Comparison of ENCODE assay signal across 8 cellular contexts in genomic region chr5:140115186-140115500, GRCh38. TPM values are rescaled to one million over a fixed set of nuclear protein-coding genes. Genes with fewer than 3 reads are reported as not detected.
DNase-seq lines count a peak whose midpoint lies in the region; ATAC-seq, FAIRE-seq and TF ChIP-seq lines count a peak whose summit lies in the region.

No MANE protein-coding gene starts in this region.

- no peaks in the 10 kb centered on the region for H3K36me3 ChIP-seq in keratinocyte (ENCODE audit: control insufficient read depth in 2 of 2, extremely low read depth in 1 of 2, insufficient read depth in 2 of 2, low read length in 2 of 2)
- H3K36me3 ChIP-seq in suprapubic skin: no peaks in the 10 kb centered on the region

- no peak for DNase-seq in T-helper 2 cell treated with Interferon-gamma antibody and Interleukin-4, amounts not matched to agents 5 μg/mL and 100 μg/mL, for 36 hours (ENCODE audit: low spot score)
- DNase-seq in T-helper 2 cell (no peak), keratinocyte (ENCODE audit: low read depth, low spot score) (no peak), suprapubic skin (ENCODE audit: low spot score in 2 of 2) (no peak), T-helper 9 cell (no peak)
- DNase-seq in activated T-helper 2 cell treated with anti-CD3 and anti-CD28 coated beads, Interferon-gamma antibody, Interleukin-2, Interleukin-4, amounts not matched to agents 10 μg/mL and 5 μg/mL and 100 μg/mL, durations not matched to agents 14 hours and 24 hours and 36 hours (ENCODE audit: low spot score): no peak

- H3K9ac ChIP-seq in keratinocyte (ENCODE audit: control insufficient read depth, extremely low read depth, insufficient read depth, low read length): peak overlapping the region; percentile 83

- no peak for ATAC-seq in GM21381 (IDR thresholded peaks at IDR 0.05; ENCODE audit: unreplicated experiment)
- no peak for ATAC-seq in GM19455 (IDR thresholded peaks at IDR 0.05; ENCODE audit: unreplicated experiment)

- H3K4me3 Mint-ChIP-seq in T-helper 2 cell treated with Interferon-gamma antibody and Interleukin-4, amounts not matched to agents 5 μg/mL and 100 μg/mL, for 36 hours: peak overlapping the region; percentile 95
- peak overlapping the region; percentile 92 for H3K4me3 Mint-ChIP-seq in activated T-helper 2 cell treated with anti-CD3 and anti-CD28 coated beads, Interferon-gamma antibody, Interleukin-2, Interleukin-4, amounts not matched to agents 10 μg/mL and 5 μg/mL and 100 μg/mL, durations not matched to agents 14 hours and 24 hours and 36 hours (ENCODE audit: low read depth)

- peak overlapping the region; percentile 35 for H3K27ac ChIP-seq in keratinocyte (ENCODE audit: control insufficient read depth, insufficient read depth, low read length)
- H3K27ac ChIP-seq in suprapubic skin: peak overlapping the region; percentile 96

- WGBS in suprapubic skin: 37% methylated on average over 1 of the region's 1 CpG

- H3K79me2 ChIP-seq in keratinocyte (ENCODE audit: control insufficient read depth, insufficient read depth, low read length): peaks cover 72% of the 10 kb centered on the region

- H3K9me3 ChIP-seq in keratinocyte (ENCODE audit: control insufficient read depth, low read depth, low read length) (no peaks in the 10 kb centered on the region), suprapubic skin (no peaks in the 10 kb centered on the region)

- peaks cover 52% of the 10 kb centered on the region for H3K4me1 Mint-ChIP-seq in T-helper 2 cell treated with Interferon-gamma antibody and Interleukin-4, amounts not matched to agents 5 μg/mL and 100 μg/mL, for 36 hours (ENCODE audit: low read depth)
- H3K4me1 Mint-ChIP-seq in activated T-helper 2 cell treated with anti-CD3 and anti-CD28 coated beads, Interferon-gamma antibody, Interleukin-2, Interleukin-4, amounts not matched to agents 10 μg/mL and 5 μg/mL and 100 μg/mL, durations not matched to agents 14 hours and 24 hours and 36 hours (ENCODE audit: low read depth): peaks cover 40% of the 10 kb centered on the region

- no peaks in the 10 kb centered on the region for H4K20me1 ChIP-seq in keratinocyte (ENCODE audit: control insufficient read depth, extremely low read depth, insufficient read depth, low read length)

- H3K9me3 Mint-ChIP-seq in T-helper 2 cell treated with Interferon-gamma antibody and Interleukin-4, amounts not matched to agents 5 μg/mL and 100 μg/mL, for 36 hours: no peaks in the 10 kb centered on the region
- no peaks in the 10 kb centered on the region for H3K9me3 Mint-ChIP-seq in activated T-helper 2 cell treated with anti-CD3 and anti-CD28 coated beads, Interferon-gamma antibody, Interleukin-2, Interleukin-4, amounts not matched to agents 10 μg/mL and 5 μg/mL and 100 μg/mL, durations not matched to agents 14 hours and 24 hours and 36 hours

- intact Hi-C loops in activated T-helper 2 cell treated with anti-CD3 and anti-CD28 coated beads, Interferon-gamma antibody, Interleukin-2, Interleukin-4, amounts not matched to agents 10 μg/mL and 5 μg/mL and 100 μg/mL, durations not matched to agents 14 hours and 24 hours and 36 hours (cut with micrococcal nuclease): loop anchor here (1.0 to 2.0 kb wide), 3 partner anchors 8 to 60 kb away; partner anchors contain the start of gene CYSTM1

- peaks cover 11% of the 10 kb centered on the region for H3K4me1 ChIP-seq in keratinocyte (ENCODE audit: control insufficient read depth, extremely low read depth, insufficient read depth, low read length)
- H3K4me1 ChIP-seq in suprapubic skin: peaks cover 59% of the 10 kb centered on the region

- no peaks in the 10 kb centered on the region for H3K27me3 ChIP-seq in keratinocyte (ENCODE audit: control insufficient read depth, extremely low read depth, insufficient read depth, low read length)
- H3K27me3 ChIP-seq in suprapubic skin: no peaks in the 10 kb centered on the region

- peak overlapping the region; percentile 87 for H3K27ac Mint-ChIP-seq in T-helper 2 cell treated with Interferon-gamma antibody and Interleukin-4, amounts not matched to agents 5 μg/mL and 100 μg/mL, for 36 hours
- H3K27ac Mint-ChIP-seq in activated T-helper 2 cell treated with anti-CD3 and anti-CD28 coated beads, Interferon-gamma antibody, Interleukin-2, Interleukin-4, amounts not matched to agents 10 μg/mL and 5 μg/mL and 100 μg/mL, durations not matched to agents 14 hours and 24 hours and 36 hours: peak overlapping the region; percentile 79

- no peak for TF ChIP-seq EP300 in suprapubic skin (IDR thresholded peaks at IDR 0.05)

- peaks cover 25% of the 10 kb centered on the region for H3K27me3 Mint-ChIP-seq in T-helper 2 cell treated with Interferon-gamma antibody and Interleukin-4, amounts not matched to agents 5 μg/mL and 100 μg/mL, for 36 hours (ENCODE audit: low read depth)
- peaks cover 16% of the 10 kb centered on the region for H3K27me3 Mint-ChIP-seq in activated T-helper 2 cell treated with anti-CD3 and anti-CD28 coated beads, Interferon-gamma antibody, Interleukin-2, Interleukin-4, amounts not matched to agents 10 μg/mL and 5 μg/mL and 100 μg/mL, durations not matched to agents 14 hours and 24 hours and 36 hours (ENCODE audit: low read depth)

- H2AFZ ChIP-seq in keratinocyte (ENCODE audit: control insufficient read depth, low read length): no peak overlapping the region

- no peak for FAIRE-seq in keratinocyte (lab: Jason Lieb, UNC)

- TF ChIP-seq CTCF in keratinocyte (optimal IDR thresholded peaks at IDR 0.05 in 1 of 3, IDR thresholded peaks at IDR 0.05 in 1 of 3, conservative IDR thresholded peaks at IDR 0.05 in 1 of 3; ENCODE audit: extremely low read depth in 1 of 3, insufficient read depth in 2 of 3, low read length in 3 of 3) (no peak), suprapubic skin (IDR thresholded peaks at IDR 0.05) (no peak)

- H3K36me3 Mint-ChIP-seq in T-helper 2 cell treated with Interferon-gamma antibody and Interleukin-4, amounts not matched to agents 5 μg/mL and 100 μg/mL, for 36 hours (ENCODE audit: low read depth): peaks cover 11% of the 10 kb centered on the region
- H3K36me3 Mint-ChIP-seq in activated T-helper 2 cell treated with anti-CD3 and anti-CD28 coated beads, Interferon-gamma antibody, Interleukin-2, Interleukin-4, amounts not matched to agents 10 μg/mL and 5 μg/mL and 100 μg/mL, durations not matched to agents 14 hours and 24 hours and 36 hours (ENCODE audit: low read depth): peaks cover 13% of the 10 kb centered on the region

- peak overlapping the region; percentile 79 for H3K4me2 ChIP-seq in keratinocyte (ENCODE audit: control insufficient read depth, extremely low read depth, insufficient read depth, low read depth, low read length)

- dilution Hi-C loops in keratinocyte (cut with MboI; ENCODE audit: extremely low pct_ligation_motif_present, low sequenced_read_pairs): no loop called here

- no peak for TF ChIP-seq POLR2A in suprapubic skin (IDR thresholded peaks at IDR 0.05)

- H3K4me3 ChIP-seq in keratinocyte (ENCODE audit: control insufficient read depth in 2 of 3, extremely low read depth in 1 of 3, insufficient read depth in 2 of 3, low read depth in 1 of 3, low read length in 3 of 3): peak overlapping the region; percentile 58 to 80 (median 62)
- H3K4me3 ChIP-seq in suprapubic skin: peak overlapping the region; percentile 92

- H3K9me1 ChIP-seq in keratinocyte (ENCODE audit: control insufficient read depth, extremely low read depth, insufficient read depth, low read length): no peaks in the 10 kb centered on the region

RNA-seq across cellular contexts. Expression of gene PURA, which starts 1.2 kb away (rescaled TPM):
- 10.8 and 11.0 TPM in 2 replicates for total RNA-seq in activated T-helper 2 cell treated with anti-CD3 and anti-CD28 coated beads, Interferon-gamma antibody, Interleukin-2, Interleukin-4, amounts not matched to agents 10 μg/mL and 5 μg/mL and 100 μg/mL, durations not matched to agents 14 hours and 24 hours and 36 hours
- 2.2 to 4.1 TPM (median 3.0 TPM) in 3 replicates for polyA plus RNA-seq in keratinocyte
- polyA plus RNA-seq in keratinocyte (2011; ENCODE audit: low read depth): 4.8 TPM
- polyA plus RNA-seq in keratinocyte (2011; cell fraction: cytosol; rRNA removed): 2.1 and 2.9 TPM in 2 replicates
- polyA plus RNA-seq in keratinocyte (2011; cell fraction: nucleus; rRNA removed): 3.1 and 4.3 TPM in 2 replicates
- 4.9 and 5.4 TPM in 2 replicates for polyA plus RNA-seq in keratinocyte (2012; ENCODE audit: low replicate concordance)
- 1.6 to 6.1 TPM (median 2.9 TPM) in 3 replicates for polyA minus RNA-seq in keratinocyte
- polyA minus RNA-seq in keratinocyte (2011; cell fraction: cytosol; rRNA and poly(A)+ RNA removed): 5.2 TPM
- 5.6 and 9.9 TPM in 2 replicates for polyA minus RNA-seq in keratinocyte (2011; cell fraction: nucleus; rRNA and poly(A)+ RNA removed)
- 10 to 100 TPM; 12.5 to 31.8 (median 21.9) TPM for total RNA-seq in suprapubic skin

RNA-seq across cellular contexts. Expression of gene IGIP, which starts 10.6 kb away (rescaled TPM):
- total RNA-seq in activated T-helper 2 cell treated with anti-CD3 and anti-CD28 coated beads, Interferon-gamma antibody, Interleukin-2, Interleukin-4, amounts not matched to agents 10 μg/mL and 5 μg/mL and 100 μg/mL, durations not matched to agents 14 hours and 24 hours and 36 hours: 2.2 and 2.3 TPM in 2 replicates
- 0.69 to 1.5 TPM (median 1.3 TPM) in 3 replicates for polyA plus RNA-seq in keratinocyte
- 1.7 TPM for polyA plus RNA-seq in keratinocyte (2011; ENCODE audit: low read depth)
- 0.53 and 0.91 TPM in 2 replicates for polyA plus RNA-seq in keratinocyte (2011; cell fraction: cytosol; rRNA removed)
- polyA plus RNA-seq in keratinocyte (2011; cell fraction: nucleus; rRNA removed): 3.2 and 4.5 TPM in 2 replicates
- polyA plus RNA-seq in keratinocyte (2012; ENCODE audit: low replicate concordance): 1.3 and 4.8 TPM in 2 replicates
- polyA minus RNA-seq in keratinocyte: 0.59 to 2.9 TPM (median 2.5 TPM) in 3 replicates
- polyA minus RNA-seq in keratinocyte (2011; cell fraction: cytosol; rRNA and poly(A)+ RNA removed): 1.5 TPM
- 2.0 and 5.0 TPM in 2 replicates for polyA minus RNA-seq in keratinocyte (2011; cell fraction: nucleus; rRNA and poly(A)+ RNA removed)
- 10 to 100 TPM in 2 of 4 donors, 1 to 10 TPM in 2; 6.1 to 16.5 (median 11.6) TPM for total RNA-seq in suprapubic skin

RNA-seq across cellular contexts. Expression of gene CYSTM1, which starts 59.8 kb away (rescaled TPM):
- total RNA-seq in activated T-helper 2 cell treated with anti-CD3 and anti-CD28 coated beads, Interferon-gamma antibody, Interleukin-2, Interleukin-4, amounts not matched to agents 10 μg/mL and 5 μg/mL and 100 μg/mL, durations not matched to agents 14 hours and 24 hours and 36 hours: 9.2 and 11.3 TPM in 2 replicates
- 34.3 to 65.6 TPM (median 35.6 TPM) in 3 replicates for polyA plus RNA-seq in keratinocyte
- polyA plus RNA-seq in keratinocyte (2011; ENCODE audit: low read depth): 15.8 TPM
- polyA plus RNA-seq in keratinocyte (2011; cell fraction: cytosol; rRNA removed): 51.0 and 53.1 TPM in 2 replicates
- polyA plus RNA-seq in keratinocyte (2011; cell fraction: nucleus; rRNA removed): 17.1 and 26.2 TPM in 2 replicates
- 43.3 and 61.3 TPM in 2 replicates for polyA plus RNA-seq in keratinocyte (2012; ENCODE audit: low replicate concordance)
- 18.4 to 53.5 TPM (median 48.4 TPM) in 3 replicates for polyA minus RNA-seq in keratinocyte
- polyA minus RNA-seq in keratinocyte (2011; cell fraction: cytosol; rRNA and poly(A)+ RNA removed): 40.1 TPM
- 7.8 and 9.0 TPM in 2 replicates for polyA minus RNA-seq in keratinocyte (2011; cell fraction: nucleus; rRNA and poly(A)+ RNA removed)
- 10 to 100 TPM; 21.0 to 66.4 (median 37.0) TPM for total RNA-seq in suprapubic skin
